In genomic region chr4:72909461-72909860, GRCh38 we compare ENCODE assay signal across 13 cellular contexts.
DNase-seq lines count a peak whose midpoint lies in the region; ATAC-seq and TF ChIP-seq lines count a peak whose summit lies in the region.
"Had no signal": no experiment of that assay in that cellular context is flagged by ENCODE, and none has a peak within 500 bp of the region (broad histone marks: within the 10 kb centered on the region; RNA-seq: fewer than 3 reads in every experiment).

No MANE protein-coding gene starts in this region.

- no peak overlapping the region for H3K4me3 ChIP-seq in Karpas-422 (ENCODE audit: low read length)
- no peak overlapping the region for H3K4me3 ChIP-seq in breast epithelium

- H3K27me3 ChIP-seq in Karpas-422 (ENCODE audit: low read length) (no peaks in the 10 kb centered on the region), breast epithelium (no peaks in the 10 kb centered on the region)

- TF ChIP-seq POLR2A in breast epithelium (IDR thresholded peaks at IDR 0.05) = no peak

- H3K9me3 ChIP-seq in Karpas-422 (ENCODE audit: low read length) (no peaks in the 10 kb centered on the region), breast epithelium (no peaks in the 10 kb centered on the region)

- H4K20me1 ChIP-seq in Karpas-422 (ENCODE audit: insufficient read depth, low read depth, low read length) = no peaks in the 10 kb centered on the region

- H3K36me3 ChIP-seq in Karpas-422 (ENCODE audit: insufficient read depth, low read length) (no peaks in the 10 kb centered on the region), breast epithelium (no peaks in the 10 kb centered on the region)

- intact Hi-C loops in Calu3 (cut with micrococcal nuclease; ENCODE audit: unreplicated experiment) (loop anchor here (2.0 kb wide), 1 partner anchor 405 kb away; no protein-coding TSS in a partner anchor), breast epithelium (cut with DNase I; ENCODE audit: low total_unique reads) (no loop called here)

- ATAC-seq in HG03175 (IDR thresholded peaks at IDR 0.05; ENCODE audit: unreplicated experiment) = no peak
- no peak for ATAC-seq in HG03342 (IDR thresholded peaks at IDR 0.05; ENCODE audit: unreplicated experiment)
- ATAC-seq: activated T-helper 17 cell treated with anti-CD3 and anti-CD28 coated beads, Interleukin-2, amount 50 U/mL, for 72 hours; T-helper 17 cell had no signal

- H3K9me2 ChIP-seq in Karpas-422 (replicated peaks; ENCODE audit: insufficient read depth, low read length) = no peaks in the 10 kb centered on the region

- H3K9ac ChIP-seq in Karpas-422 (ENCODE audit: low read length) = no peak overlapping the region

- H3K27ac ChIP-seq in Karpas-422 (ENCODE audit: low read length) (no peak overlapping the region), breast epithelium (no peak overlapping the region)

- no peak overlapping the region for H3K4me2 ChIP-seq in Karpas-422 (ENCODE audit: low read depth, low read length, poor library complexity, severe bottlenecking)

- CTCF ChIA-PET in Calu3 (lab: Charles Lee) = interaction anchor here (0.5 kb wide), 1 partner anchor 562 kb away, joined by 6 read pairs; no protein-coding TSS in a partner anchor

- no peak overlapping the region for H3K27ac Mint-ChIP-seq in Calu3 (ENCODE audit: unreplicated experiment)
- H3K27ac Mint-ChIP-seq: activated T-helper 17 cell treated with anti-CD3 and anti-CD28 coated beads, Interleukin-2, amount 50 U/mL, for 72 hours; T-helper 17 cell had no signal

- H3K4me1 ChIP-seq in Karpas-422 (ENCODE audit: low read length) (no peaks in the 10 kb centered on the region), breast epithelium (no peaks in the 10 kb centered on the region)

- TF ChIP-seq CTCF in Calu3 (IDR thresholded peaks at IDR 0.05; ENCODE audit: unreplicated experiment) (no peak), breast epithelium (IDR thresholded peaks at IDR 0.05) (peak in 2 of 3 donors; percentile 22 to 44)

- no peaks in the 10 kb centered on the region for H3K9me3 Mint-ChIP-seq in Calu3 (ENCODE audit: low read depth, unreplicated experiment)
- H3K9me3 Mint-ChIP-seq: activated T-helper 17 cell treated with anti-CD3 and anti-CD28 coated beads, Interleukin-2, amount 50 U/mL, for 72 hours had no signal

- DNase-seq in Calu3 (peak; percentile 4), Karpas-422 (peak; percentile 63), breast epithelium (ENCODE audit: low spot score in 2 of 2) (no peak), myocyte (ENCODE audit: low read depth) (peak; percentile 6), ecto neural progenitor cell (ENCODE audit: low spot score) (no peak)
- DNase-seq in stimulated activated CD4-positive, alpha-beta T cell treated with anti-CD3 and anti-CD28 coated beads, Interleukin-2, amount 100 ng/mL, for 24 hours = no peak
- DNase-seq: DMS79, erythroblast, NCI-H1105, T-helper 17 cell had no signal

- no peaks in the 10 kb centered on the region for H3K79me2 ChIP-seq in Karpas-422 (ENCODE audit: low read length)

- no TSS peak for BruUV-seq in Calu3 (replicated peaks; lab: Mats Ljungman, UMichigan)

- no peak overlapping the region for H2AFZ ChIP-seq in Karpas-422 (ENCODE audit: low read length)

- no peak overlapping the region for H3K4me3 Mint-ChIP-seq in Calu3 (ENCODE audit: low read depth, unreplicated experiment)
- H3K4me3 Mint-ChIP-seq: activated T-helper 17 cell treated with anti-CD3 and anti-CD28 coated beads, Interleukin-2, amount 50 U/mL, for 72 hours; T-helper 17 cell had no signal

- H3K4me1 Mint-ChIP-seq in Calu3 (ENCODE audit: low read depth, unreplicated experiment) = no peaks in the 10 kb centered on the region
- H3K4me1 Mint-ChIP-seq: activated T-helper 17 cell treated with anti-CD3 and anti-CD28 coated beads, Interleukin-2, amount 50 U/mL, for 72 hours; T-helper 17 cell had no signal

- no peaks in the 10 kb centered on the region for H3K36me3 Mint-ChIP-seq in Calu3 (ENCODE audit: insufficient read depth, unreplicated experiment)

- H3K27me3 Mint-ChIP-seq in Calu3 (ENCODE audit: unreplicated experiment) = peaks cover 14% of the 10 kb centered on the region

Comparison
In these comparisons a context has a peak if more than half of its experiments do, and no peak if none do; other contexts are left out.
1. DNase-seq: peak in Calu3 (single experiment), Karpas-422 (single experiment) and myocyte (single experiment); none in breast epithelium (0 of 2), stimulated activated CD4-positive, alpha-beta T cell treated with anti-CD3 and anti-CD28 coated beads, Interleukin-2, amount 100 ng/mL, for 24 hours (0 of 2) and ecto neural progenitor cell (single experiment).